In the genomic region with DNA sequence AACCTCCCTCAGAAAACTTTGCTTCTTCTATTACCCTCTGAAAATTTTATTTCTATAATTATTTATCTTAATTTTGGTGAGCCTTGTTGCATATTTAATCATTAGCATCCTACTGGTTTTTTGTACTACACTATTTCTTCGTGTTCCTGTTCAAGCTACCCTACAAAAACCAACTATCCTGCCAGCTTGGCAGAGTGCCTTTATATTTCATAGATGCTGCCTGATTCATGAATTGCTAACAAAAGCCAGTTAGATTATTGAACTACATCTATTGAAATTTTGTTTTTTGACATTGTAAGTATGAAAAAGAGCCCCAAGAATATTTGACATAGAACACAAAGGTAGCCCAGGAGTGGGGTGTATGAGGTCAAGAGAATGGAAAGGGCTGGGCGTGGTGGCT, we compare ENCODE assay signal across 19 cellular contexts.
DNase-seq lines count a peak whose midpoint lies in the region; ATAC-seq, FAIRE-seq and TF ChIP-seq lines count a peak whose summit lies in the region.
"Had no signal": no experiment of that assay in that cellular context is flagged by ENCODE, and none has a peak within 500 bp of the region (broad histone marks: within the 10 kb centered on the region; RNA-seq: fewer than 3 reads in every experiment).

No MANE protein-coding gene starts in this region.

- 74% methylated on average over 2 of the region's 2 CpGs for WGBS in A549 (ENCODE audit: missing lambda C conversion rate)

- no peaks in the 10 kb centered on the region for H3K27me3 Mint-ChIP-seq in activated B cell treated with CpG ODN at 0.5 μM for 24 hours
- H3K27me3 Mint-ChIP-seq in memory B cell: no peaks in the 10 kb centered on the region
- H3K27me3 Mint-ChIP-seq in HFFc6 (ENCODE audit: insufficient read depth): no peaks in the 10 kb centered on the region

- TF ChIP-seq RAD21 in A549 (conservative IDR thresholded peaks at IDR 0.05 in 1 of 2, IDR thresholded peaks at IDR 0.05 in 1 of 2): no peak

- no peak for TF ChIP-seq EP300 in A549 (IDR thresholded peaks at IDR 0.05)

- CTCF ChIA-PET in A549 (lab: Yijun Ruan, JAX) (interaction anchor here (1.0 to 3.5 kb wide), 3 partner anchors 33 to 211 kb away, joined by 3 to 10 read pairs (median 5); no protein-coding TSS in a partner anchor), HEK293 (lab: Yijun Ruan, JAX) (no interaction called here), activated B cell treated with CpG ODN at 0.5 μM for 24 hours (lab: Charles Lee) (interaction anchor here (0.8 kb wide), 1 partner anchor 212 kb away, joined by 3 read pairs; no protein-coding TSS in a partner anchor)

- no peak for TF ChIP-seq CTCF in A549 (IDR thresholded peaks at IDR 0.05)
- no peak for TF ChIP-seq CTCF in HEK293 (tag by site-specific recombination; IDR thresholded peaks at IDR 0.05)
- no peak for TF ChIP-seq CTCF in activated B cell treated with CpG ODN at 0.5 μM for 24 hours (IDR thresholded peaks at IDR 0.05)
- TF ChIP-seq CTCF in HFFc6 (IDR thresholded peaks at IDR 0.05): no peak

- H3K36me3 Mint-ChIP-seq in activated B cell treated with CpG ODN at 0.5 μM for 24 hours (ENCODE audit: low read depth) (no peaks in the 10 kb centered on the region), memory B cell (no peaks in the 10 kb centered on the region), HFFc6 (ENCODE audit: low read depth) (no peaks in the 10 kb centered on the region)
- H3K36me3 Mint-ChIP-seq: CD8-positive, alpha-beta T cell had no signal

- H3K4me1 Mint-ChIP-seq in activated B cell treated with CpG ODN at 0.5 μM for 24 hours: peaks cover 38% of the 10 kb centered on the region
- peaks cover 34% of the 10 kb centered on the region for H3K4me1 Mint-ChIP-seq in memory B cell
- peaks cover 28% of the 10 kb centered on the region for H3K4me1 Mint-ChIP-seq in HFFc6 (ENCODE audit: low read depth)

- peak overlapping the region; percentile 25 for H3K4me3 Mint-ChIP-seq in activated B cell treated with CpG ODN at 0.5 μM for 24 hours
- peak overlapping the region; percentile 24 for H3K4me3 Mint-ChIP-seq in memory B cell
- no peak overlapping the region for H3K4me3 Mint-ChIP-seq in HFFc6
- H3K4me3 Mint-ChIP-seq: CD8-positive, alpha-beta T cell; H9 had no signal

- no peaks in the 10 kb centered on the region for H3K9me3 Mint-ChIP-seq in activated B cell treated with CpG ODN at 0.5 μM for 24 hours
- H3K9me3 Mint-ChIP-seq in memory B cell: no peaks in the 10 kb centered on the region
- no peaks in the 10 kb centered on the region for H3K9me3 Mint-ChIP-seq in HFFc6
- H3K9me3 Mint-ChIP-seq: CD8-positive, alpha-beta T cell; H9 had no signal

- no peak for DNase-seq in A549 (ENCODE audit: low read depth in 1 of 2, low spot score in 1 of 2)
- DNase-seq in activated B cell treated with CpG ODN at 0.5 μM for 24 hours: no peak
- no peak for DNase-seq in memory B cell (ENCODE audit: low spot score in 2 of 2)
- no peak for DNase-seq in HFFc6
- no peak for DNase-seq in LoVo (ENCODE audit: low spot score)
- DNase-seq in SJCRH30: no peak
- DNase-seq: BE2C; CD8-positive, alpha-beta T cell; COR-L47; DMS153; DMS79 treated with DMSO at 0.1 percent for 48 hours; EL; GOT3; H9 had no signal

- H3K27ac Mint-ChIP-seq in activated B cell treated with CpG ODN at 0.5 μM for 24 hours: peak overlapping the region; percentile 44
- H3K27ac Mint-ChIP-seq in memory B cell: peak overlapping the region; percentile 77
- H3K27ac Mint-ChIP-seq in HFFc6: no peak overlapping the region
- H3K27ac Mint-ChIP-seq: CD8-positive, alpha-beta T cell; H9 had no signal

- POLR2A ChIA-PET in A549 (lab: Yijun Ruan, JAX) (no interaction called here), HEK293 (lab: Yijun Ruan, JAX) (no interaction called here), activated B cell treated with CpG ODN at 0.5 μM for 24 hours (lab: Charles Lee) (interaction anchor here (1.4 kb wide), 1 partner anchor 8 kb away, joined by 4 read pairs; no protein-coding TSS in a partner anchor)

- no peak for FAIRE-seq in A549 (lab: Jason Lieb, UNC)
- FAIRE-seq: D721Med, G401.6 had no signal

- TF ChIP-seq POLR2A in A549 (IDR thresholded peaks at IDR 0.05; ENCODE audit: low read length): no peak

- H3K9me3 ChIP-seq in A549: no peaks in the 10 kb centered on the region
- no peaks in the 10 kb centered on the region for H3K9me3 ChIP-seq in HEK293 (ENCODE audit: control insufficient read depth, insufficient read depth, low read depth, low read length)
- H3K9me3 ChIP-seq in SJCRH30 (replicated peaks): no peaks in the 10 kb centered on the region; the same call in 1 of the 2 replicates
- H3K9me3 ChIP-seq: BE2C had no signal

- peak overlapping the region; percentile 19 to 58; a peak in 4 of 6 replicates for H3K27ac ChIP-seq in A549
- H3K27ac ChIP-seq in HEK293 (ENCODE audit: extremely low read depth, low read depth, low read length): no peak overlapping the region
- no peak overlapping the region for H3K27ac ChIP-seq in SJCRH30
- H3K27ac ChIP-seq: C4-2B, HL-60 had no signal

- H3K4me2 ChIP-seq in A549: no peak overlapping the region

- no peaks in the 10 kb centered on the region for H3K27me3 ChIP-seq in SJCRH30
- H3K27me3 ChIP-seq: BE2C had no signal

- intact Hi-C loops in activated B cell treated with CpG ODN at 0.5 μM for 24 hours (cut with micrococcal nuclease): loop anchor here (1.0 to 5.0 kb wide), 4 partner anchors 9 to 91 kb away; no protein-coding TSS in a partner anchor

- H3K4me1 ChIP-seq in A549: peaks cover 31% of the 10 kb centered on the region
- H3K4me1 ChIP-seq in HEK293 (ENCODE audit: control insufficient read depth, insufficient read depth, low read length): no peaks in the 10 kb centered on the region
- H3K4me1 ChIP-seq in SJCRH30: peaks cover 7% of the 10 kb centered on the region
- H3K4me1 ChIP-seq: BE2C had no signal

- ATAC-seq in A549: no peak
- no peak for ATAC-seq in activated B cell treated with CpG ODN at 0.5 μM for 24 hours (ENCODE audit: low read depth)
- ATAC-seq in memory B cell (ENCODE audit: low read depth): no peak
- ATAC-seq: CD8-positive, alpha-beta T cell had no signal

- no peak overlapping the region for H3K4me3 ChIP-seq in A549
- no peak overlapping the region for H3K4me3 ChIP-seq in HEK293 (ENCODE audit: low read depth, low read length)
- H3K4me3 ChIP-seq in SJCRH30: no peak overlapping the region

- no peaks in the 10 kb centered on the region for H3K36me3 ChIP-seq in HEK293 (ENCODE audit: control insufficient read depth in 2 of 2, insufficient read depth in 1 of 2, low read length in 2 of 2)
- no peaks in the 10 kb centered on the region for H3K36me3 ChIP-seq in SJCRH30
- H3K36me3 ChIP-seq: BE2C had no signal

TF ChIP-seq in A549, 52 proteins besides CTCF, POLR2A, EP300 and RAD21 (continues in another document):
- TF ChIP-seq CEBPB (IDR thresholded peaks at IDR 0.05) (no peak), RCOR1 (IDR thresholded peaks at IDR 0.05; ENCODE audit: low read depth, low read length) (no peak), HEYL (CRISPR knock-in tag; IDR thresholded peaks at IDR 0.05) (no peak)
- TF ChIP-seq, protein P1, sequence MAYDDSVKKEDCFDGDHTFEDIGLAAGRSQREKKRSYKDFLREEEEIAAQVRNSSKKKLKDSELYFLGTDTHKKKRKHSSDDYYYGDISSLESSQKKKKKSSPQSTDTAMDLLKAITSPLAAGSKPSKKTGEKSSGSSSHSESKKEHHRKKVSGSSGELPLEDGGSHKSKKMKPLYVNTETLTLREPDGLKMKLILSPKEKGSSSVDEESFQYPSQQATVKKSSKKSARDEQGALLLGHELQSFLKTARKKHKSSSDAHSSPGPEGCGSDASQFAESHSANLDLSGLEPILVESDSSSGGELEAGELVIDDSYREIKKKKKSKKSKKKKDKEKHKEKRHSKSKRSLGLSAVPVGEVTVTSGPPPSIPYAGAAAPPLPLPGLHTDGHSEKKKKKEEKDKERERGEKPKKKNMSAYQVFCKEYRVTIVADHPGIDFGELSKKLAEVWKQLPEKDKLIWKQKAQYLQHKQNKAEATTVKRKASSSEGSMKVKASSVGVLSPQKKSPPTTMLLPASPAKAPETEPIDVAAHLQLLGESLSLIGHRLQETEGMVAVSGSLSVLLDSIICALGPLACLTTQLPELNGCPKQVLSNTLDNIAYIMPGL (CRISPR knock-in tag; IDR thresholded peaks at IDR 0.05; ENCODE audit: borderline replicate concordance): no peak
- TF ChIP-seq, protein P2, sequence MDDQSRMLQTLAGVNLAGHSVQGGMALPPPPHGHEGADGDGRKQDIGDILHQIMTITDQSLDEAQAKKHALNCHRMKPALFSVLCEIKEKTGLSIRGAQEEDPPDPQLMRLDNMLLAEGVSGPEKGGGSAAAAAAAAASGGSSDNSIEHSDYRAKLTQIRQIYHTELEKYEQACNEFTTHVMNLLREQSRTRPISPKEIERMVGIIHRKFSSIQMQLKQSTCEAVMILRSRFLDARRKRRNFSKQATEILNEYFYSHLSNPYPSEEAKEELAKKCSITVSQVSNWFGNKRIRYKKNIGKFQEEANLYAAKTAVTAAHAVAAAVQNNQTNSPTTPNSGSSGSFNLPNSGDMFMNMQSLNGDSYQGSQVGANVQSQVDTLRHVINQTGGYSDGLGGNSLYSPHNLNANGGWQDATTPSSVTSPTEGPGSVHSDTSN (IDR thresholded peaks at IDR 0.05): no peak

TF ChIP-seq in HEK293, 187 proteins besides CTCF, POLR2A, EP300 and RAD21:
- no peak for TF ChIP-seq BCL11B (tag by site-specific recombination; IDR thresholded peaks at IDR 0.05; ENCODE audit: low read depth)
- TF ChIP-seq ZNF549 (tag by site-specific recombination; IDR thresholded peaks at IDR 0.05): peak; percentile 84
- TF ChIP-seq ZNF146 (tag by site-specific recombination; IDR thresholded peaks at IDR 0.05): no peak

Comparison
In these comparisons a context has a peak if more than half of its experiments do, and no peak if none do; other contexts are left out.
1. H3K27ac ChIP-seq: peak in A549 (2 of 2); none in HEK293 (single experiment) and SJCRH30 (single experiment).